21 cellular contexts compared by ENCODE assay signal in genomic region chr2:224513991-224514390, GRCh38.
"Had no signal": no experiment of that assay in that cellular context is flagged by ENCODE, and none has a peak within 500 bp of the region (broad histone marks: within the 10 kb centered on the region; RNA-seq: fewer than 3 reads in every experiment).

No MANE protein-coding gene starts in this region.

- ATAC-seq: activated CD4-positive, alpha-beta T cell treated with anti-CD3 and anti-CD28 coated beads for 36 hours; heart right ventricle; left ventricle myocardium superior had no signal

- H3K4me3 Mint-ChIP-seq: activated CD4-positive, alpha-beta memory T cell treated with anti-CD3 and anti-CD28 coated beads for 36 hours; activated CD4-positive, alpha-beta T cell treated with anti-CD3 and anti-CD28 coated beads for 36 hours; activated naive CD8-positive, alpha-beta T cell treated with anti-CD3 and anti-CD28 coated beads, Interleukin-2, amount 10 ng/mL, durations not matched to agents 7 days and 5 days; activated T-helper 1 cell treated with anti-CD3 and anti-CD28 coated beads, Interleukin-12 subunit alpha, Interleukin-12 subunit beta, Interleukin-2, Interleukin-4 antibody, amounts not matched to agents 30 ng/mL and 10 ng/mL and 1 ng/mL, durations not matched to agents 14 hours and 24 hours and 36 hours; central memory CD8-positive, alpha-beta T cell; nephron progenitor cell had no signal

- H3K36me3 ChIP-seq: prostate gland, right atrium auricular region had no signal

- H3K4me1 Mint-ChIP-seq: nephron progenitor cell had no signal

- H3K4me3 ChIP-seq: coronary artery, heart right ventricle, prostate gland, right atrium auricular region, skin epidermis, stomach had no signal

- H3K27me3 Mint-ChIP-seq: activated CD4-positive, alpha-beta memory T cell treated with anti-CD3 and anti-CD28 coated beads for 36 hours; activated CD4-positive, alpha-beta T cell treated with anti-CD3 and anti-CD28 coated beads for 36 hours; activated naive CD8-positive, alpha-beta T cell treated with anti-CD3 and anti-CD28 coated beads, Interleukin-2, amount 10 ng/mL, durations not matched to agents 7 days and 5 days; central memory CD8-positive, alpha-beta T cell had no signal

- H3K27me3 ChIP-seq: brain microvascular endothelial cell, heart right ventricle, right atrium auricular region, stomach had no signal

- H3K9me3 ChIP-seq: heart right ventricle, prostate gland, right atrium auricular region, stomach had no signal

- H3K27ac ChIP-seq: brain microvascular endothelial cell, coronary artery, heart right ventricle, prostate gland, right atrium auricular region, skin epidermis, stomach had no signal

- DNase-seq: activated CD4-positive, alpha-beta memory T cell treated with anti-CD3 and anti-CD28 coated beads for 36 hours; activated CD4-positive, alpha-beta T cell treated with anti-CD3 and anti-CD28 coated beads for 36 hours; activated naive CD8-positive, alpha-beta T cell treated with anti-CD3 and anti-CD28 coated beads, Interleukin-2, amount 10 ng/mL, durations not matched to agents 7 days and 5 days; activated T-cell treated with anti-CD3 and anti-CD28 coated beads for 4 hours; brain microvascular endothelial cell; erythroblast; heart right ventricle; left ventricle myocardium superior; nephron progenitor cell; occipital lobe; stimulated activated CD4-positive, alpha-beta T cell treated with anti-CD3 and anti-CD28 coated beads, Interleukin-15, amount 100 ng/mL, for 24 hours; stimulated activated CD4-positive, alpha-beta T cell treated with anti-CD3 and anti-CD28 coated beads, Interleukin-4, amount 100 ng/mL, for 1 hour; stomach; T-helper 2 cell; trophoblast cell had no signal

- H3K4me1 ChIP-seq: prostate gland had no signal

- H3K9me3 Mint-ChIP-seq: activated CD4-positive, alpha-beta memory T cell treated with anti-CD3 and anti-CD28 coated beads for 36 hours; activated naive CD8-positive, alpha-beta T cell treated with anti-CD3 and anti-CD28 coated beads, Interleukin-2, amount 10 ng/mL, durations not matched to agents 7 days and 5 days; activated T-helper 1 cell treated with anti-CD3 and anti-CD28 coated beads, Interleukin-12 subunit alpha, Interleukin-12 subunit beta, Interleukin-2, Interleukin-4 antibody, amounts not matched to agents 30 ng/mL and 10 ng/mL and 1 ng/mL, durations not matched to agents 14 hours and 24 hours and 36 hours; central memory CD8-positive, alpha-beta T cell had no signal

- H3K27ac Mint-ChIP-seq: activated CD4-positive, alpha-beta memory T cell treated with anti-CD3 and anti-CD28 coated beads for 36 hours; activated CD4-positive, alpha-beta T cell treated with anti-CD3 and anti-CD28 coated beads for 36 hours; activated naive CD8-positive, alpha-beta T cell treated with anti-CD3 and anti-CD28 coated beads, Interleukin-2, amount 10 ng/mL, durations not matched to agents 7 days and 5 days; activated T-helper 1 cell treated with anti-CD3 and anti-CD28 coated beads, Interleukin-12 subunit alpha, Interleukin-12 subunit beta, Interleukin-2, Interleukin-4 antibody, amounts not matched to agents 30 ng/mL and 10 ng/mL and 1 ng/mL, durations not matched to agents 14 hours and 24 hours and 36 hours; nephron progenitor cell had no signal
